ENCODE assay signal across 8 cellular contexts in the genomic region with DNA sequence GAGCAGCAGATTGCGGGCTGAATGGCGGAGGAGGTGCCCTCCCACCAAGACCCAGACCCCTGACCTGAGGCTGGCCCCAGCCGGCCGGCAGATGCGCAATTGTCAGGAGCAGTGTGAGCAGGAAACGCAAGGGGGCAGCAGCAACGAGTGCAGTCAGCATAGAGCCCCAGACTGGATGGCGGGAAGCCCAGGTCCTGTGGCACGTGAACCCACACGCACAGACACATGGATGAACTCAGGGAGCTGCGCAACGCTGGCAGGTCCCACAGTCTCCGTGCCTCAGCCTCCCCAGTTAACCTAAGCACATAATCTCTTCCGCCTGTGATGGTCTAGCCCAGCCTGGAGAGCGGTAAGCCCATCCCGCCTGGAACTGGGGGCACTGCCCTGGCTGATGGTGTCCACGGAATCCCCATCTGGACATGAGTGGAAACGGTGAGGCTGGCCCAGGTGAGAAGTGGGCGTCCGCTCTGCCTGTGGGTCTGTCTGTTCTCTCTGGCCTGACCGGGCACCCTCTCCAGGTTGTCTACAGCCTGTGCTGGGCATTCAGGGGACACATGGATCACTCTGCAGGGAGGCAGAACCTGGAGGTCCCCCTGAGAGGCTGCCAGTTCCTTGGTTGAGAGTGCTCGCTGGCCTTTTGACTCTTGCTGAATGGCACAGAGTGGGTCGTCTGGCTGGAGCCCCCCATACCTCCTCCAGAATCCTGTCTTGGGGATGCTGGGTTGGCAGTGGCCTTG. TPM values are rescaled to one million over a fixed set of nuclear protein-coding genes. Genes with fewer than 3 reads are reported as not detected.
DNase-seq lines count a peak whose midpoint lies in the region; ATAC-seq and TF ChIP-seq lines count a peak whose summit lies in the region.

No MANE protein-coding gene starts in this region.

- no peaks in the 10 kb centered on the region for H3K36me3 Mint-ChIP-seq in activated B cell treated with CpG ODN at 0.5 μM for 24 hours (ENCODE audit: low read depth)

- in situ Hi-C loops in G401 (cut with HindIII; ENCODE audit: low sequenced_read_pairs), result no loop called here

- H3K27me3 ChIP-seq in liver (ENCODE audit: control insufficient read depth in 4 of 4, insufficient read depth in 4 of 4, low read length in 3 of 4), result no peaks in the 10 kb centered on the region

- no peak overlapping the region for H3K4me3 Mint-ChIP-seq in activated B cell treated with CpG ODN at 0.5 μM for 24 hours

- no peak overlapping the region for H3K27ac Mint-ChIP-seq in activated B cell treated with CpG ODN at 0.5 μM for 24 hours

- CTCF ChIA-PET in activated B cell treated with CpG ODN at 0.5 μM for 24 hours (lab: Charles Lee), result interaction anchor here (1.2 to 1.8 kb wide), 2 partner anchors 19 kb away, joined by 3 to 4 read pairs; no protein-coding TSS in a partner anchor

- intact Hi-C loops in activated B cell treated with CpG ODN at 0.5 μM for 24 hours (cut with micrococcal nuclease), result loop anchor here (1.0 kb wide), 2 partner anchors 10 to 19 kb away; no protein-coding TSS in a partner anchor

- 46% methylated on average over 23 of the region's 23 CpGs for WGBS in liver

- DNase-seq in G401 (ENCODE audit: low spot score) (peak; percentile 44), Kasumi-1 (lab: John Stamatoyannopoulos, UW) (peak; percentile 75 to 78), activated B cell treated with CpG ODN at 0.5 μM for 24 hours (no peak), cerebellum (ENCODE audit: low spot score) (peak; percentile 40)
- peak; percentile 42 for DNase-seq in stimulated activated CD8-positive, alpha-beta memory T cell treated with anti-CD3 and anti-CD28 coated beads, Interleukin-4, amount 100 ng/mL, for 24 hours (ENCODE audit: low read depth)

- no peaks in the 10 kb centered on the region for H3K9me3 Mint-ChIP-seq in activated B cell treated with CpG ODN at 0.5 μM for 24 hours

- H3K36me3 ChIP-seq in liver (ENCODE audit: control insufficient read depth in 4 of 4, insufficient read depth in 3 of 4, low read depth in 1 of 4, low read length in 3 of 4), result peaks cover 0 to 6% (median 0%) of the 10 kb centered on the region in 4 donors

- POLR2A ChIA-PET in activated B cell treated with CpG ODN at 0.5 μM for 24 hours (lab: Charles Lee), result no interaction called here

- TF ChIP-seq CTCF in activated B cell treated with CpG ODN at 0.5 μM for 24 hours (IDR thresholded peaks at IDR 0.05) (no peak), liver (IDR thresholded peaks at IDR 0.05; ENCODE audit: low read depth, low read length, missing input control) (peak; percentile 76)

- no peak overlapping the region for H3K27ac ChIP-seq in liver (ENCODE audit: low read depth in 1 of 2, low read length in 2 of 2)

- no peak overlapping the region for H3K9ac ChIP-seq in liver (ENCODE audit: low read depth in 1 of 2, low read length in 2 of 2)

- no peaks in the 10 kb centered on the region for H3K9me3 ChIP-seq in liver (ENCODE audit: control insufficient read depth in 4 of 4, low read length in 3 of 4)

- TF ChIP-seq RAD21 in liver (IDR thresholded peaks at IDR 0.05), result peak; percentile 71 to 82

- H3K27me3 Mint-ChIP-seq in activated B cell treated with CpG ODN at 0.5 μM for 24 hours, result peaks cover 2% of the 10 kb centered on the region

- H3K4me3 ChIP-seq in liver (ENCODE audit: low read depth in 1 of 3, low read length in 3 of 3), result no peak overlapping the region

- H3K4me1 ChIP-seq in liver (ENCODE audit: control insufficient read depth in 4 of 4, insufficient read depth in 4 of 4, low read length in 3 of 4), result peaks cover 0 to 5% (median 3%) of the 10 kb centered on the region in 4 donors

- ATAC-seq in activated B cell treated with CpG ODN at 0.5 μM for 24 hours (ENCODE audit: low read depth), result peak; percentile 91
- ATAC-seq in GM21737 (IDR thresholded peaks at IDR 0.05; ENCODE audit: unreplicated experiment), result no peak
- ATAC-seq in HG03139 (IDR thresholded peaks at IDR 0.05; ENCODE audit: unreplicated experiment), result no peak

- peaks cover 13% of the 10 kb centered on the region for H3K4me1 Mint-ChIP-seq in activated B cell treated with CpG ODN at 0.5 μM for 24 hours

TF ChIP-seq in liver, 16 proteins besides CTCF, POLR2A, EP300 and RAD21:
- TF ChIP-seq NR2F2 (IDR thresholded peaks at IDR 0.05) (no peak), RXRA (IDR thresholded peaks at IDR 0.05) (peak in 1 of 2 donors; percentile 53)
TF ChIP-seq in liver: peak in this region for 1.

RNA-seq across cellular contexts. Expression of gene TBX10, which starts 0.6 kb away (rescaled TPM):
- not detected in 2 replicates for total RNA-seq in G401 (2014; rRNA removed; shearing (Covaris generic))
- total RNA-seq in activated B cell treated with CpG ODN at 0.5 μM for 24 hours, result not detected in 2 replicates
- total RNA-seq in cerebellum, result not detected
- not detected for total RNA-seq in liver
- under 1 TPM; 0.12 to 0.43 TPM for polyA plus RNA-seq in liver

RNA-seq across cellular contexts. Expression of gene ACY3, which starts 10.3 kb away (rescaled TPM):
- not detected in 2 replicates for total RNA-seq in G401 (2014; rRNA removed; shearing (Covaris generic))
- total RNA-seq in activated B cell treated with CpG ODN at 0.5 μM for 24 hours (not detected in 2 replicates), cerebellum (0.27 TPM), liver (1 to 10 TPM; 2.7 to 5.8 TPM)
- 10 to 100 TPM in 1 of 2 donors, 1 to 10 TPM in 1; 9.4 to 12.9 TPM for polyA plus RNA-seq in liver

RNA-seq across cellular contexts. Expression of gene NUDT8, which starts 10.5 kb away (rescaled TPM):
- total RNA-seq in G401 (2014; rRNA removed; shearing (Covaris generic)), result 12.1 and 12.6 TPM in 2 replicates
- total RNA-seq in activated B cell treated with CpG ODN at 0.5 μM for 24 hours, result 5.3 and 6.1 TPM in 2 replicates
- 2.4 TPM for total RNA-seq in cerebellum
- total RNA-seq in liver, result 10 to 100 TPM; 19.5 to 19.6 TPM
- 10 to 100 TPM; 29.3 to 66.9 TPM for polyA plus RNA-seq in liver

RNA-seq across cellular contexts. Expression of gene NDUFV1, which starts 33.5 kb away (rescaled TPM):
- 412 and 488 TPM in 2 replicates for total RNA-seq in G401 (2014; rRNA removed; shearing (Covaris generic))
- 207 and 221 TPM in 2 replicates for total RNA-seq in activated B cell treated with CpG ODN at 0.5 μM for 24 hours
- 106 TPM for total RNA-seq in cerebellum
- total RNA-seq in liver, result 100 to 1,000 TPM in 1 of 2 donors, 10 to 100 TPM in 1; 83.6 to 162 TPM
- 100 to 1,000 TPM; 163 to 172 TPM for polyA plus RNA-seq in liver

RNA-seq across cellular contexts. Expression of gene ALDH3B2, which starts 34.2 kb away (rescaled TPM):
- total RNA-seq in G401 (2014; rRNA removed; shearing (Covaris generic)), result not detected in 2 replicates
- not detected in 2 replicates for total RNA-seq in activated B cell treated with CpG ODN at 0.5 μM for 24 hours
- total RNA-seq in cerebellum, result not detected
- total RNA-seq in liver, result not detected
- not detected for polyA plus RNA-seq in liver
